ENCODE assay signal across 8 cellular contexts in the genomic region with DNA sequence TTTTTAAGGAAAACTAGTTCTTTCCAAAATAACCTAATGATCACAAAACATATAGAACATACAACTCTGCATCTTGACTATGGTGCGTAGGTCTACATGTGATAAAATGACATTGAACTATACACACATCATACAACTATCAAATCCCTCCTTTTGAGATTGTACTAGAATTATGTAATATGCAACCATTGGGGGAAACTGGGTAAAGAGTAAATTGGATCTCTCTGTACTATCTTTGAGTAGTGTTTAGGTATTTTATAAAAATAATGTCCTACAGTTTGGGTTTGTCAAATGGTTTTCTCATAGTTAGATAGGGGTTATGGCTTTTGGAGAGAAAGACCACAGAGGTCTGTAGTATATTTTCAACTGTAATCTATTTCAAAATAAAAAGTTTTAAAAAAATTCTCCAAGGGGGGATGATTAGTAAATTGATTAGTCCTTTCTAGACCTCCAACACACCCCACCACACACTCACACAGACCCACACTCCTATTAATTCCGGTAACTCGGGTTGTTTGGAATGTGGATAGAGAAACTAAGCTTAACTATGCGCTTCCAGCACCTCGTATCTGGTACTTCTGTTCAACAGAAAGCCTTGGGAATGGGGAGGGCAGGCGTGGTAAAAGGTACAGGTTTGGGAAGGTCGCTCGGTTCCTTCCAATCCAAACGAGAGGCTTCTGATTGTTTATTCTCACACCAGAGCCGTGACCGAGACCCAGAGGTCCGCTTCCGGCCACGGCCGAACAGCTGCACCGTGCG. TPM values are rescaled to one million over a fixed set of nuclear protein-coding genes. Genes with fewer than 3 reads are reported as not detected.
DNase-seq lines count a peak whose midpoint lies in the region; ATAC-seq, FAIRE-seq and TF ChIP-seq lines count a peak whose summit lies in the region.

No MANE protein-coding gene starts in this region.

- DNase-seq in Caco-2: no peak
- DNase-seq in stimulated activated naive CD8-positive, alpha-beta T cell treated with anti-CD3 and anti-CD28 coated beads, Interleukin-15, amount 100 ng/mL, for 72 hours: no peak
- no peak for DNase-seq in frontal cortex (ENCODE audit: low spot score in 2 of 2)

- H3K36me3 ChIP-seq in Caco-2 (ENCODE audit: control insufficient read depth, insufficient read depth, low read length) (no peaks in the 10 kb centered on the region), iPS-18a (ENCODE audit: control insufficient read depth, low read depth, low read length) (no peaks in the 10 kb centered on the region)

- intact Hi-C loops in Caco-2 (cut with micrococcal nuclease; ENCODE audit: unreplicated experiment): loop anchor here (2.0 to 10.0 kb wide), 3 partner anchors 66 to 291 kb away; a partner anchor contains a TSS

- FAIRE-seq in frontal cortex (lab: Jason Lieb, UNC): no peak

- peak overlapping the region; percentile 93 for H3K9ac ChIP-seq in iPS-18a (ENCODE audit: low read length)

- H3K4me1 ChIP-seq in Caco-2 (peaks cover 16% of the 10 kb centered on the region), iPS-18a (ENCODE audit: control insufficient read depth, low read depth, low read length) (peaks cover 12% of the 10 kb centered on the region)

- H3K36me3 Mint-ChIP-seq in Caco-2 (ENCODE audit: insufficient read depth, unreplicated experiment): peaks cover 24% of the 10 kb centered on the region
- H3K36me3 Mint-ChIP-seq in activated T-helper 17 cell treated with anti-CD3 and anti-CD28 coated beads, Interleukin-2, amount 50 U/mL, for 72 hours (ENCODE audit: low read depth): peaks cover 41% of the 10 kb centered on the region

- BruUV-seq in Caco-2 (replicated peaks; lab: Mats Ljungman, UMichigan): TSS peak; percentile 86

- CTCF ChIA-PET in Caco-2 (lab: Charles Lee): interaction anchor here (0.5 kb wide), 1 partner anchor 1040 kb away, joined by 3 read pairs; no protein-coding TSS in a partner anchor

- H3K4me3 Mint-ChIP-seq in Caco-2 (ENCODE audit: unreplicated experiment): peak overlapping the region; percentile 82
- H3K4me3 Mint-ChIP-seq in activated T-helper 17 cell treated with anti-CD3 and anti-CD28 coated beads, Interleukin-2, amount 50 U/mL, for 72 hours: peak overlapping the region; percentile 95
- peak overlapping the region; percentile 98 for H3K4me3 Mint-ChIP-seq in stimulated activated naive CD8-positive, alpha-beta T cell treated with anti-CD3 and anti-CD28 coated beads, Interleukin-15, amount 100 ng/mL, for 72 hours

- peaks cover 23% of the 10 kb centered on the region for H3K4me1 Mint-ChIP-seq in Caco-2 (ENCODE audit: low read depth, unreplicated experiment)
- peaks cover 26% of the 10 kb centered on the region for H3K4me1 Mint-ChIP-seq in activated T-helper 17 cell treated with anti-CD3 and anti-CD28 coated beads, Interleukin-2, amount 50 U/mL, for 72 hours
- peaks cover 28% of the 10 kb centered on the region for H3K4me1 Mint-ChIP-seq in stimulated activated naive CD8-positive, alpha-beta T cell treated with anti-CD3 and anti-CD28 coated beads, Interleukin-15, amount 100 ng/mL, for 72 hours

- peak overlapping the region; percentile 78 for H3K27ac Mint-ChIP-seq in Caco-2 (ENCODE audit: unreplicated experiment)
- H3K27ac Mint-ChIP-seq in activated T-helper 17 cell treated with anti-CD3 and anti-CD28 coated beads, Interleukin-2, amount 50 U/mL, for 72 hours: peak overlapping the region; percentile 93
- peak overlapping the region; percentile 84 to 99 for H3K27ac Mint-ChIP-seq in stimulated activated naive CD8-positive, alpha-beta T cell treated with anti-CD3 and anti-CD28 coated beads, Interleukin-15, amount 100 ng/mL, for 72 hours

- H3K4me3 ChIP-seq in Caco-2 (ENCODE audit: low read depth, low read length) (peak overlapping the region; percentile 100), iPS-18a (ENCODE audit: low read length) (peak overlapping the region; percentile 96)

- H3K9me3 Mint-ChIP-seq in Caco-2 (ENCODE audit: unreplicated experiment): no peaks in the 10 kb centered on the region
- no peaks in the 10 kb centered on the region for H3K9me3 Mint-ChIP-seq in activated T-helper 17 cell treated with anti-CD3 and anti-CD28 coated beads, Interleukin-2, amount 50 U/mL, for 72 hours
- no peaks in the 10 kb centered on the region for H3K9me3 Mint-ChIP-seq in stimulated activated naive CD8-positive, alpha-beta T cell treated with anti-CD3 and anti-CD28 coated beads, Interleukin-15, amount 100 ng/mL, for 72 hours

- ATAC-seq in HG03135 (IDR thresholded peaks at IDR 0.05; ENCODE audit: unreplicated experiment): peak; percentile 36
- ATAC-seq in activated T-helper 17 cell treated with anti-CD3 and anti-CD28 coated beads, Interleukin-2, amount 50 U/mL, for 72 hours (replicated peaks): no peak
- no peak for ATAC-seq in stimulated activated naive CD8-positive, alpha-beta T cell treated with anti-CD3 and anti-CD28 coated beads, Interleukin-15, amount 100 ng/mL, for 72 hours
- no peak for ATAC-seq in activated CD4-positive, CD25-positive, alpha-beta regulatory T cell treated with anti-CD3 and anti-CD28 coated beads, Interleukin-2, amount 50 U/mL, for 24 hours
- no peak for ATAC-seq in GM21390 (IDR thresholded peaks at IDR 0.05; ENCODE audit: unreplicated experiment)

- H3K9me3 ChIP-seq in Caco-2: no peaks in the 10 kb centered on the region
- no peaks in the 10 kb centered on the region for H3K9me3 ChIP-seq in iPS-18a (ENCODE audit: control insufficient read depth, low read depth, low read length)

- no peak for TF ChIP-seq CTCF in Caco-2 (IDR thresholded peaks at IDR 0.05; ENCODE audit: insufficient read depth in 1 of 2, low read depth in 1 of 2, low read length in 1 of 2, severe bottlenecking in 1 of 2, unreplicated experiment in 1 of 2)

- H3K27ac ChIP-seq in iPS-18a (ENCODE audit: low read length): peak overlapping the region; percentile 83

- H3K27me3 ChIP-seq in Caco-2 (replicated peaks; ENCODE audit: control insufficient read depth, insufficient read depth, low read length) (no peaks in the 10 kb centered on the region), iPS-18a (ENCODE audit: control insufficient read depth, insufficient read depth, low read length) (no peaks in the 10 kb centered on the region)

- POLR2A ChIA-PET in Caco-2 (lab: Charles Lee): interaction anchor here (0.7 to 1.2 kb wide), 2 partner anchors 191 to 283 kb away, joined by 3 to 4 read pairs; a partner anchor contains a TSS

- H3K27me3 Mint-ChIP-seq in Caco-2 (ENCODE audit: insufficient read depth, unreplicated experiment): no peaks in the 10 kb centered on the region
- H3K27me3 Mint-ChIP-seq in activated T-helper 17 cell treated with anti-CD3 and anti-CD28 coated beads, Interleukin-2, amount 50 U/mL, for 72 hours: no peaks in the 10 kb centered on the region
- H3K27me3 Mint-ChIP-seq in stimulated activated naive CD8-positive, alpha-beta T cell treated with anti-CD3 and anti-CD28 coated beads, Interleukin-15, amount 100 ng/mL, for 72 hours: no peaks in the 10 kb centered on the region

RNA-seq across cellular contexts. Expression of a gene that starts 0.7 kb away (rescaled TPM):
- total RNA-seq in Caco-2 (2022) (96.7 and 100 TPM in 2 replicates), frontal cortex (257 TPM)
- total RNA-seq in activated T-helper 17 cell treated with anti-CD3 and anti-CD28 coated beads, Interleukin-2, amount 50 U/mL, for 72 hours: 100 to 1,000 TPM; 114 to 117 TPM
